36 cellular contexts compared by ENCODE assay signal in the genomic region with DNA sequence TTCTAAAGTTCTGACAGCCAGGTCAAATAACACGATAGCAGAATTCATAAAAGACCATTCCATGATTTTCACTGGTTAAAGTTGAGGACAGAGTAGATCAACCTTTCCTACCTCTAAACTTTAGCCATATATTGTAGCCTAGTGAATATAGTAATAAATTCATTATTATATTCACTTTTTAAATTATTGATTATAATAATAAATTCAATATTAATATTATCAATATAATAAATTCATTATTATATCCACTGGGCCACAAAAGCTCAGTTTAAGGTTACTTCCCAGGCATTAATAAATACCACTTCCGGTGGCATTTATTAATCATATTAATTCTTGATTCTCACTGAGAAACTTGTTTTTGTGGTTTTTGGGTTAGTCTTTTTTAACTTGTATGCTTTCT.
"Had no signal": no experiment of that assay in that cellular context is flagged by ENCODE, and none has a peak within 500 bp of the region (broad histone marks: within the 10 kb centered on the region; RNA-seq: fewer than 3 reads in every experiment).

No MANE protein-coding gene starts in this region.

- H3K27ac Mint-ChIP-seq: activated naive CD4-positive, alpha-beta T cell treated with anti-CD3 and anti-CD28 coated beads for 36 hours; activated naive CD4-positive, alpha-beta T cell treated with anti-CD3 and anti-CD28 coated beads, Interleukin-2, amount 10 ng/mL, durations not matched to agents 7 days and 5 days; activated naive CD4-positive, alpha-beta T cell treated with anti-CD3 and anti-CD28 coated beads, Interleukin-2, amount 50 U/mL, for 24 hours; activated naive CD4-positive, alpha-beta T cell treated with anti-CD3 and anti-CD28 coated beads, Interleukin-2, amount 50 U/mL, for 72 hours; activated naive CD8-positive, alpha-beta T cell; activated naive CD8-positive, alpha-beta T cell treated with anti-CD3 and anti-CD28 coated beads for 36 hours; activated naive CD8-positive, alpha-beta T cell treated with anti-CD3 and anti-CD28 coated beads, Interleukin-2, amount 10 ng/mL, durations not matched to agents 7 days and 5 days; activated naive CD8-positive, alpha-beta T cell treated with anti-CD3 and anti-CD28 coated beads, Interleukin-2, amount 50 U/mL, for 24 hours; activated T-cell treated with anti-CD3 and anti-CD28 coated beads, Interleukin-2, amount 50 U/mL, for 24 hours; activated T-cell treated with anti-CD3 and anti-CD28 coated beads, Interleukin-2, amount 50 U/mL, for 72 hours; activated T-helper 1 cell treated with anti-CD3 and anti-CD28 coated beads, Interleukin-12 subunit alpha, Interleukin-12 subunit beta, Interleukin-2, Interleukin-4 antibody, amounts not matched to agents 30 ng/mL and 10 ng/mL and 1 ng/mL, durations not matched to agents 14 hours and 24 hours and 36 hours; activated T-helper 17 cell treated with anti-CD3 and anti-CD28 coated beads, Interleukin-2, amount 50 U/mL, for 72 hours; activated T-helper 2 cell treated with anti-CD3 and anti-CD28 coated beads, Interferon-gamma antibody, Interleukin-2, Interleukin-4, amounts not matched to agents 10 μg/mL and 5 μg/mL and 100 μg/mL, durations not matched to agents 14 hours and 24 hours and 36 hours; brain had no signal

- H3K27me3 Mint-ChIP-seq: activated naive CD4-positive, alpha-beta T cell treated with anti-CD3 and anti-CD28 coated beads, Interleukin-2, amount 10 ng/mL, durations not matched to agents 7 days and 5 days; activated naive CD4-positive, alpha-beta T cell treated with anti-CD3 and anti-CD28 coated beads, Interleukin-2, amount 50 U/mL, for 24 hours; activated naive CD8-positive, alpha-beta T cell treated with anti-CD3 and anti-CD28 coated beads for 36 hours; activated naive CD8-positive, alpha-beta T cell treated with anti-CD3 and anti-CD28 coated beads, Interleukin-2, amount 10 ng/mL, durations not matched to agents 7 days and 5 days; activated naive CD8-positive, alpha-beta T cell treated with anti-CD3 and anti-CD28 coated beads, Interleukin-2, amount 50 U/mL, for 24 hours; activated T-cell treated with anti-CD3 and anti-CD28 coated beads, Interleukin-2, amount 50 U/mL, for 24 hours; activated T-helper 17 cell treated with anti-CD3 and anti-CD28 coated beads, Interleukin-2, amount 50 U/mL, for 72 hours; brain; central memory CD8-positive, alpha-beta T cell had no signal

- H3K36me3 Mint-ChIP-seq: activated naive CD4-positive, alpha-beta T cell treated with anti-CD3 and anti-CD28 coated beads, Interleukin-2, amount 10 ng/mL, durations not matched to agents 7 days and 5 days; activated naive CD4-positive, alpha-beta T cell treated with anti-CD3 and anti-CD28 coated beads, Interleukin-2, amount 50 U/mL, for 24 hours; activated naive CD4-positive, alpha-beta T cell treated with anti-CD3 and anti-CD28 coated beads, Interleukin-2, amount 50 U/mL, for 72 hours; activated naive CD8-positive, alpha-beta T cell; activated naive CD8-positive, alpha-beta T cell treated with anti-CD3 and anti-CD28 coated beads for 36 hours; activated naive CD8-positive, alpha-beta T cell treated with anti-CD3 and anti-CD28 coated beads, Interleukin-2, amount 10 ng/mL, durations not matched to agents 7 days and 5 days; brain had no signal

- H3K9me3 Mint-ChIP-seq: activated naive CD4-positive, alpha-beta T cell treated with anti-CD3 and anti-CD28 coated beads for 36 hours; activated naive CD4-positive, alpha-beta T cell treated with anti-CD3 and anti-CD28 coated beads, Interleukin-2, amount 50 U/mL, for 24 hours; activated naive CD8-positive, alpha-beta T cell treated with anti-CD3 and anti-CD28 coated beads for 36 hours; activated naive CD8-positive, alpha-beta T cell treated with anti-CD3 and anti-CD28 coated beads, Interleukin-2, amount 10 ng/mL, durations not matched to agents 7 days and 5 days; activated T-helper 17 cell treated with anti-CD3 and anti-CD28 coated beads, Interleukin-2, amount 50 U/mL, for 72 hours; central memory CD8-positive, alpha-beta T cell had no signal

- ATAC-seq: activated naive CD4-positive, alpha-beta T cell treated with anti-CD3 and anti-CD28 coated beads, Interleukin-2, amount 50 U/mL, for 72 hours; activated naive CD8-positive, alpha-beta T cell treated with anti-CD3 and anti-CD28 coated beads, Interleukin-2, amount 50 U/mL, for 24 hours; activated T-cell treated with anti-CD3 and anti-CD28 coated beads, Interleukin-2, amount 50 U/mL, for 4 hours; activated T-cell treated with anti-CD3 and anti-CD28 coated beads, Interleukin-2, amount 50 U/mL, for 72 hours; activated T-helper 17 cell treated with anti-CD3 and anti-CD28 coated beads, Interleukin-2, amount 50 U/mL, for 72 hours; body of pancreas had no signal

- H3K4me3 Mint-ChIP-seq: activated naive CD4-positive, alpha-beta T cell treated with anti-CD3 and anti-CD28 coated beads for 36 hours; activated naive CD4-positive, alpha-beta T cell treated with anti-CD3 and anti-CD28 coated beads, Interleukin-2, amount 10 ng/mL, durations not matched to agents 7 days and 5 days; activated naive CD4-positive, alpha-beta T cell treated with anti-CD3 and anti-CD28 coated beads, Interleukin-2, amount 50 U/mL, for 24 hours; activated naive CD8-positive, alpha-beta T cell; activated naive CD8-positive, alpha-beta T cell treated with anti-CD3 and anti-CD28 coated beads for 36 hours; activated naive CD8-positive, alpha-beta T cell treated with anti-CD3 and anti-CD28 coated beads, Interleukin-2, amount 10 ng/mL, durations not matched to agents 7 days and 5 days; activated naive CD8-positive, alpha-beta T cell treated with anti-CD3 and anti-CD28 coated beads, Interleukin-2, amount 50 U/mL, for 24 hours; activated T-cell treated with anti-CD3 and anti-CD28 coated beads, Interleukin-2, amount 50 U/mL, for 24 hours; activated T-cell treated with anti-CD3 and anti-CD28 coated beads, Interleukin-2, amount 50 U/mL, for 4 hours; activated T-cell treated with anti-CD3 and anti-CD28 coated beads, Interleukin-2, amount 50 U/mL, for 72 hours; activated T-helper 1 cell treated with anti-CD3 and anti-CD28 coated beads, Interleukin-12 subunit alpha, Interleukin-12 subunit beta, Interleukin-2, Interleukin-4 antibody, amounts not matched to agents 30 ng/mL and 10 ng/mL and 1 ng/mL, durations not matched to agents 14 hours and 24 hours and 36 hours; activated T-helper 17 cell treated with anti-CD3 and anti-CD28 coated beads, Interleukin-2, amount 50 U/mL, for 72 hours; brain; central memory CD8-positive, alpha-beta T cell had no signal

- FAIRE-seq: astrocyte, bronchial epithelial cell had no signal

- H3K4me1 Mint-ChIP-seq: activated naive CD4-positive, alpha-beta T cell treated with anti-CD3 and anti-CD28 coated beads, Interleukin-2, amount 10 ng/mL, durations not matched to agents 7 days and 5 days; activated naive CD4-positive, alpha-beta T cell treated with anti-CD3 and anti-CD28 coated beads, Interleukin-2, amount 50 U/mL, for 24 hours; activated naive CD8-positive, alpha-beta T cell treated with anti-CD3 and anti-CD28 coated beads for 36 hours; activated naive CD8-positive, alpha-beta T cell treated with anti-CD3 and anti-CD28 coated beads, Interleukin-2, amount 10 ng/mL, durations not matched to agents 7 days and 5 days; activated naive CD8-positive, alpha-beta T cell treated with anti-CD3 and anti-CD28 coated beads, Interleukin-2, amount 50 U/mL, for 24 hours; activated T-helper 17 cell treated with anti-CD3 and anti-CD28 coated beads, Interleukin-2, amount 50 U/mL, for 72 hours; brain; central memory CD8-positive, alpha-beta T cell had no signal

- DNase-seq: activated effector memory CD4-positive, alpha-beta T cell treated with anti-CD3 and anti-CD28 coated beads, Interleukin-2, amount 50 U/mL, for 16 hours; activated effector memory CD4-positive, alpha-beta T cell treated with Interleukin-2 at 50 U/mL for 16 hours; activated gamma-delta T cell; activated gamma-delta T cell treated with Interleukin-2 at 50 U/mL for 16 hours; activated naive CD4-positive, alpha-beta T cell; activated naive CD4-positive, alpha-beta T cell treated with anti-CD3 and anti-CD28 coated beads for 36 hours; activated naive CD4-positive, alpha-beta T cell treated with anti-CD3 and anti-CD28 coated beads, Interleukin-2, amount 10 ng/mL, durations not matched to agents 7 days and 5 days; activated naive CD4-positive, alpha-beta T cell treated with anti-CD3 and anti-CD28 coated beads, Interleukin-2, amount 50 U/mL, for 16 hours; activated naive CD4-positive, alpha-beta T cell treated with Interleukin-2 at 50 U/mL for 16 hours; activated naive CD8-positive, alpha-beta T cell treated with anti-CD3 and anti-CD28 coated beads for 36 hours; activated naive CD8-positive, alpha-beta T cell treated with anti-CD3 and anti-CD28 coated beads, Interleukin-2, amount 10 ng/mL, durations not matched to agents 7 days and 5 days; activated naive CD8-positive, alpha-beta T cell treated with anti-CD3 and anti-CD28 coated beads, Interleukin-2, amount 50 U/mL, for 24 hours; activated T-cell treated with anti-CD3 and anti-CD28 coated beads, Interleukin-2, amount 50 U/mL, for 24 hours; activated T-cell treated with anti-CD3 and anti-CD28 coated beads, Interleukin-2, amount 50 U/mL, for 4 hours; activated T-cell treated with anti-CD3 and anti-CD28 coated beads, Interleukin-2, amount 50 U/mL, for 48 hours; activated T-cell treated with anti-CD3 and anti-CD28 coated beads, Interleukin-2, amount 50 U/mL, for 72 hours; adrenal gland; amniotic stem cell; amygdala; anterior cingulate cortex; aorta; body of pancreas; brain microvascular endothelial cell; caudate nucleus; central memory CD4-positive, alpha-beta T cell; cerebellar nuclear complex had no signal
